ENCODE assay signal across 24 cellular contexts in genomic region chr7:128708824-128709223, GRCh38.
"Had no signal": no experiment of that assay in that cellular context is flagged by ENCODE, and none has a peak within 500 bp of the region (broad histone marks: within the 10 kb centered on the region; RNA-seq: fewer than 3 reads in every experiment).

No MANE protein-coding gene starts in this region.

- H3K27me3 ChIP-seq: adrenal gland, ascending aorta, brain microvascular endothelial cell, esophagus squamous epithelium, gastroesophageal sphincter, right lobe of liver, tibial artery had no signal

- H3K4me1 Mint-ChIP-seq: nephron; stimulated activated effector memory CD8-positive, alpha-beta T cell treated with anti-CD3 and anti-CD28 coated beads, Interleukin-12 subunit alpha, Interleukin-12 subunit beta, amount 100 ng/mL, for 72 hours had no signal

- H3K9me3 ChIP-seq: adrenal gland, ascending aorta, esophagus squamous epithelium, right lobe of liver, tibial artery had no signal

- H3K4me3 Mint-ChIP-seq: activated naive CD8-positive, alpha-beta T cell; activated T-cell treated with anti-CD3 and anti-CD28 coated beads, Interleukin-2, amount 50 U/mL, for 4 hours; nephron; stimulated activated effector memory CD8-positive, alpha-beta T cell treated with anti-CD3 and anti-CD28 coated beads, Interleukin-12 subunit alpha, Interleukin-12 subunit beta, amount 100 ng/mL, for 72 hours; stimulated activated naive CD8-positive, alpha-beta T cell treated with anti-CD3 and anti-CD28 coated beads, Interleukin-15, amount 100 ng/mL, for 72 hours had no signal

- ATAC-seq: activated T-cell treated with anti-CD3 and anti-CD28 coated beads, Interleukin-2, amount 50 U/mL, for 4 hours; gastroesophageal sphincter; right lobe of liver; stimulated activated effector memory CD8-positive, alpha-beta T cell treated with anti-CD3 and anti-CD28 coated beads, Interleukin-12 subunit alpha, Interleukin-12 subunit beta, amount 100 ng/mL, for 72 hours; stimulated activated naive CD8-positive, alpha-beta T cell treated with anti-CD3 and anti-CD28 coated beads, Interleukin-15, amount 100 ng/mL, for 72 hours had no signal

- H3K36me3 Mint-ChIP-seq: activated naive CD8-positive, alpha-beta T cell; stimulated activated effector memory CD8-positive, alpha-beta T cell treated with anti-CD3 and anti-CD28 coated beads, Interleukin-12 subunit alpha, Interleukin-12 subunit beta, amount 100 ng/mL, for 72 hours had no signal

- H3K4me3 ChIP-seq: adrenal gland, ascending aorta, esophagus squamous epithelium, gastroesophageal sphincter, right lobe of liver, skin epidermis, tibial artery had no signal

- H3K9me3 Mint-ChIP-seq: activated T-cell treated with anti-CD3 and anti-CD28 coated beads, Interleukin-2, amount 50 U/mL, for 4 hours; activated T-helper 2 cell treated with anti-CD3 and anti-CD28 coated beads, Interferon-gamma antibody, Interleukin-2, Interleukin-4, amounts not matched to agents 10 μg/mL and 5 μg/mL and 100 μg/mL, durations not matched to agents 14 hours and 24 hours and 36 hours; nephron; stimulated activated effector memory CD8-positive, alpha-beta T cell treated with anti-CD3 and anti-CD28 coated beads, Interleukin-12 subunit alpha, Interleukin-12 subunit beta, amount 100 ng/mL, for 72 hours; stimulated activated naive CD8-positive, alpha-beta T cell treated with anti-CD3 and anti-CD28 coated beads, Interleukin-15, amount 100 ng/mL, for 72 hours had no signal

- H3K4me1 ChIP-seq: adrenal gland, ascending aorta, esophagus squamous epithelium, gastroesophageal sphincter, right lobe of liver, tibial artery had no signal

- H3K27ac ChIP-seq: adrenal gland, ascending aorta, brain microvascular endothelial cell, esophagus squamous epithelium, gastroesophageal sphincter, right lobe of liver, skin epidermis, tibial artery had no signal

- H3K36me3 ChIP-seq: adrenal gland, ascending aorta, brain microvascular endothelial cell, esophagus squamous epithelium, gastroesophageal sphincter, right lobe of liver, tibial artery had no signal

- H3K27ac Mint-ChIP-seq: activated naive CD8-positive, alpha-beta T cell; activated T-helper 2 cell treated with anti-CD3 and anti-CD28 coated beads, Interferon-gamma antibody, Interleukin-2, Interleukin-4, amounts not matched to agents 10 μg/mL and 5 μg/mL and 100 μg/mL, durations not matched to agents 14 hours and 24 hours and 36 hours; nephron; stimulated activated effector memory CD8-positive, alpha-beta T cell treated with anti-CD3 and anti-CD28 coated beads, Interleukin-12 subunit alpha, Interleukin-12 subunit beta, amount 100 ng/mL, for 72 hours; stimulated activated naive CD8-positive, alpha-beta T cell treated with anti-CD3 and anti-CD28 coated beads, Interleukin-15, amount 100 ng/mL, for 72 hours had no signal

- DNase-seq: activated CD4-positive, alpha-beta T cell treated with anti-CD3 and anti-CD28 coated beads for 4 hours; activated CD4-positive, alpha-beta T cell treated with anti-CD3 and anti-CD28 coated beads, Interleukin-2, amount 50 U/mL, for 48 hours; activated CD4-positive, CD25-positive, alpha-beta regulatory T cell; activated CD8-positive, alpha-beta memory T cell treated with anti-CD3 and anti-CD28 coated beads, Interleukin-2, amount 50 U/mL, for 48 hours; activated naive CD4-positive, alpha-beta T cell; activated T-cell treated with anti-CD3 and anti-CD28 coated beads, Interleukin-2, amount 50 U/mL, for 4 hours; adrenal gland; brain microvascular endothelial cell; dermis blood vessel endothelial cell; effector memory CD4-positive, alpha-beta T cell; esophagus squamous epithelium; hypothalamus; right lobe of liver; stimulated activated CD4-positive, alpha-beta T cell treated with anti-CD3 and anti-CD28 coated beads, Interleukin-1b, Interleukin-23, amount 100 ng/mL, for 48 hours; stimulated activated naive CD8-positive, alpha-beta T cell treated with anti-CD3 and anti-CD28 coated beads, Interleukin-15, amount 100 ng/mL, for 72 hours; T-helper 9 cell; tibial artery had no signal
